ENCODE assay signal across 11 cellular contexts in genomic region chr11:83054904-83055380, GRCh38. TPM values are rescaled to one million over a fixed set of nuclear protein-coding genes. Genes with fewer than 3 reads are reported as not detected.
DNase-seq lines count a peak whose midpoint lies in the region; ATAC-seq and TF ChIP-seq lines count a peak whose summit lies in the region.
"Had no signal": no experiment of that assay in that cellular context is flagged by ENCODE, and none has a peak within 500 bp of the region (broad histone marks: within the 10 kb centered on the region; RNA-seq: fewer than 3 reads in every experiment).

No MANE protein-coding gene starts in this region.

- H3K79me2 ChIP-seq in OCI-LY3 (ENCODE audit: low read length), result peaks cover 100% of the 10 kb centered on the region

- H3K9me3 ChIP-seq in OCI-LY3 (ENCODE audit: insufficient read depth, low read length), result peaks cover 15% of the 10 kb centered on the region

- DNase-seq in DMS79 treated with DMSO at 0.1 percent for 48 hours (lab: John Stamatoyannopoulos, UW) (peak; percentile 15), DMS79 (lab: John Stamatoyannopoulos, UW) (no peak), renal cortical epithelial cell (ENCODE audit: low read depth) (peak; percentile 63), AG08395 (ENCODE audit: low spot score) (no peak), anterior cingulate cortex (lab: John Stamatoyannopoulos, UW) (no peak)
- DNase-seq: activated CD4-positive, alpha-beta T cell treated with anti-CD3 and anti-CD28 coated beads, Interleukin-2, amount 10 ng/mL, durations not matched to agents 7 days and 5 days; NCI-H187 had no signal

- H3K27me3 ChIP-seq in OCI-LY3 (ENCODE audit: low read depth, low read length), result no peaks in the 10 kb centered on the region

- H3K4me1 ChIP-seq in OCI-LY3 (ENCODE audit: low read length), result peaks cover 82% of the 10 kb centered on the region

- peak overlapping the region; percentile 25 for H3K4me3 ChIP-seq in OCI-LY3 (ENCODE audit: low read length)

- H3K36me3 ChIP-seq in OCI-LY3 (replicated peaks; ENCODE audit: low read depth, low read length), result peaks cover 88% of the 10 kb centered on the region

- H2AFZ ChIP-seq in OCI-LY3 (ENCODE audit: low read depth, low read length), result no peak overlapping the region

- H3K9ac ChIP-seq in OCI-LY3 (ENCODE audit: low read length), result peak overlapping the region; percentile 34; the same call in 1 of the 2 replicates

- peak overlapping the region; percentile 68 for H3K27ac ChIP-seq in OCI-LY3 (ENCODE audit: low read length)
- H3K27ac ChIP-seq: 22Rv1 had no signal

- peak overlapping the region; percentile 60 for H3K4me2 ChIP-seq in OCI-LY3 (ENCODE audit: low read length)

- H4K20me1 ChIP-seq in OCI-LY3 (ENCODE audit: insufficient read depth, low read length), result peaks cover 84% of the 10 kb centered on the region

- ATAC-seq in HG03159 (IDR thresholded peaks at IDR 0.05; ENCODE audit: unreplicated experiment) (peak; percentile 56), HG02678 (IDR thresholded peaks at IDR 0.05; ENCODE audit: unreplicated experiment) (no peak)

- no peak for TF ChIP-seq CTCF in OCI-LY3 (IDR thresholded peaks at IDR 0.05; ENCODE audit: low read depth, low read length)

RNA-seq across cellular contexts. Expression of gene RAB30, which starts 16.8 kb away (rescaled TPM):
- total RNA-seq in renal cortical epithelial cell, result 8.3 and 24.0 TPM in 2 replicates

Comparison
In these comparisons a context has a peak if more than half of its experiments do, and no peak if none do; other contexts are left out.
1. DNase-seq: peak in DMS79 treated with DMSO at 0.1 percent for 48 hours (single experiment) and renal cortical epithelial cell (single experiment); none in DMS79 (single experiment), AG08395 (single experiment) and anterior cingulate cortex (0 of 58).